Comparison of ENCODE assay signal across 39 cellular contexts in genomic region chr14:53381879-53382278, GRCh38.
"Had no signal": no experiment of that assay in that cellular context is flagged by ENCODE, and none has a peak within 500 bp of the region (broad histone marks: within the 10 kb centered on the region; RNA-seq: fewer than 3 reads in every experiment).

No MANE protein-coding gene starts in this region.

- H3K36me3 ChIP-seq: adrenal gland, ascending aorta, brain microvascular endothelial cell, breast epithelium, cardiac muscle cell had no signal

- H3K4me3 ChIP-seq: adrenal gland, ascending aorta, body of pancreas, breast epithelium, cardiac muscle cell had no signal

- H3K27ac Mint-ChIP-seq: activated naive CD4-positive, alpha-beta T cell treated with anti-CD3 and anti-CD28 coated beads, Interleukin-2, amount 10 ng/mL, durations not matched to agents 7 days and 5 days; activated naive CD4-positive, alpha-beta T cell treated with anti-CD3 and anti-CD28 coated beads, Interleukin-2, amount 50 U/mL, for 24 hours; activated naive CD8-positive, alpha-beta T cell; activated naive CD8-positive, alpha-beta T cell treated with anti-CD3 and anti-CD28 coated beads, Interleukin-2, amount 10 ng/mL, durations not matched to agents 7 days and 5 days; activated T-cell treated with anti-CD3 and anti-CD28 coated beads, Interleukin-2, amount 50 U/mL, for 24 hours; activated T-cell treated with anti-CD3 and anti-CD28 coated beads, Interleukin-2, amount 50 U/mL, for 72 hours; activated T-helper 1 cell treated with anti-CD3 and anti-CD28 coated beads, Interleukin-12 subunit alpha, Interleukin-12 subunit beta, Interleukin-2, Interleukin-4 antibody, amounts not matched to agents 30 ng/mL and 10 ng/mL and 1 ng/mL, durations not matched to agents 14 hours and 24 hours and 36 hours; activated T-helper 2 cell treated with anti-CD3 and anti-CD28 coated beads, Interferon-gamma antibody, Interleukin-2, Interleukin-4, amounts not matched to agents 10 μg/mL and 5 μg/mL and 100 μg/mL, durations not matched to agents 14 hours and 24 hours and 36 hours; brain had no signal

- FAIRE-seq: astrocyte, bronchial epithelial cell had no signal

- H3K4me3 Mint-ChIP-seq: activated naive CD4-positive, alpha-beta T cell treated with anti-CD3 and anti-CD28 coated beads for 36 hours; activated naive CD4-positive, alpha-beta T cell treated with anti-CD3 and anti-CD28 coated beads, Interleukin-2, amount 10 ng/mL, durations not matched to agents 7 days and 5 days; activated naive CD4-positive, alpha-beta T cell treated with anti-CD3 and anti-CD28 coated beads, Interleukin-2, amount 50 U/mL, for 24 hours; activated naive CD8-positive, alpha-beta T cell; activated naive CD8-positive, alpha-beta T cell treated with anti-CD3 and anti-CD28 coated beads, Interleukin-2, amount 10 ng/mL, durations not matched to agents 7 days and 5 days; activated T-cell treated with anti-CD3 and anti-CD28 coated beads, Interleukin-2, amount 50 U/mL, for 24 hours; activated T-cell treated with anti-CD3 and anti-CD28 coated beads, Interleukin-2, amount 50 U/mL, for 4 hours; activated T-cell treated with anti-CD3 and anti-CD28 coated beads, Interleukin-2, amount 50 U/mL, for 72 hours; activated T-helper 1 cell treated with anti-CD3 and anti-CD28 coated beads, Interleukin-12 subunit alpha, Interleukin-12 subunit beta, Interleukin-2, Interleukin-4 antibody, amounts not matched to agents 30 ng/mL and 10 ng/mL and 1 ng/mL, durations not matched to agents 14 hours and 24 hours and 36 hours; activated T-helper 17 cell treated with anti-CD3 and anti-CD28 coated beads, Interleukin-2, amount 50 U/mL, for 72 hours; brain; central memory CD8-positive, alpha-beta T cell had no signal

- H3K27me3 Mint-ChIP-seq: activated naive CD4-positive, alpha-beta T cell treated with anti-CD3 and anti-CD28 coated beads, Interleukin-2, amount 10 ng/mL, durations not matched to agents 7 days and 5 days; activated naive CD4-positive, alpha-beta T cell treated with anti-CD3 and anti-CD28 coated beads, Interleukin-2, amount 50 U/mL, for 24 hours; activated naive CD8-positive, alpha-beta T cell; activated naive CD8-positive, alpha-beta T cell treated with anti-CD3 and anti-CD28 coated beads, Interleukin-2, amount 10 ng/mL, durations not matched to agents 7 days and 5 days; activated T-helper 17 cell treated with anti-CD3 and anti-CD28 coated beads, Interleukin-2, amount 50 U/mL, for 72 hours; brain; central memory CD8-positive, alpha-beta T cell had no signal

- H3K9me3 Mint-ChIP-seq: activated naive CD4-positive, alpha-beta T cell treated with anti-CD3 and anti-CD28 coated beads for 36 hours; activated naive CD4-positive, alpha-beta T cell treated with anti-CD3 and anti-CD28 coated beads, Interleukin-2, amount 10 ng/mL, durations not matched to agents 7 days and 5 days; activated naive CD4-positive, alpha-beta T cell treated with anti-CD3 and anti-CD28 coated beads, Interleukin-2, amount 50 U/mL, for 24 hours; activated naive CD4-positive, alpha-beta T cell treated with anti-CD3 and anti-CD28 coated beads, Interleukin-2, amount 50 U/mL, for 72 hours; activated T-cell treated with anti-CD3 and anti-CD28 coated beads, Interleukin-2, amount 50 U/mL, for 24 hours; activated T-cell treated with anti-CD3 and anti-CD28 coated beads, Interleukin-2, amount 50 U/mL, for 4 hours; activated T-cell treated with anti-CD3 and anti-CD28 coated beads, Interleukin-2, amount 50 U/mL, for 72 hours; activated T-helper 1 cell treated with anti-CD3 and anti-CD28 coated beads, Interleukin-12 subunit alpha, Interleukin-12 subunit beta, Interleukin-2, Interleukin-4 antibody, amounts not matched to agents 30 ng/mL and 10 ng/mL and 1 ng/mL, durations not matched to agents 14 hours and 24 hours and 36 hours; activated T-helper 17 cell treated with anti-CD3 and anti-CD28 coated beads, Interleukin-2, amount 50 U/mL, for 72 hours; activated T-helper 2 cell treated with anti-CD3 and anti-CD28 coated beads, Interferon-gamma antibody, Interleukin-2, Interleukin-4, amounts not matched to agents 10 μg/mL and 5 μg/mL and 100 μg/mL, durations not matched to agents 14 hours and 24 hours and 36 hours; brain; central memory CD8-positive, alpha-beta T cell had no signal

- ATAC-seq: activated T-cell treated with anti-CD3 and anti-CD28 coated beads, Interleukin-2, amount 50 U/mL, for 4 hours; body of pancreas had no signal

- H3K4me1 Mint-ChIP-seq: activated naive CD4-positive, alpha-beta T cell treated with anti-CD3 and anti-CD28 coated beads, Interleukin-2, amount 10 ng/mL, durations not matched to agents 7 days and 5 days; activated naive CD8-positive, alpha-beta T cell treated with anti-CD3 and anti-CD28 coated beads, Interleukin-2, amount 10 ng/mL, durations not matched to agents 7 days and 5 days; activated T-helper 17 cell treated with anti-CD3 and anti-CD28 coated beads, Interleukin-2, amount 50 U/mL, for 72 hours; brain; central memory CD8-positive, alpha-beta T cell had no signal

- H3K27ac ChIP-seq: adrenal gland, ascending aorta, body of pancreas, brain microvascular endothelial cell, breast epithelium, cardiac muscle cell had no signal

- H3K36me3 Mint-ChIP-seq: activated naive CD4-positive, alpha-beta T cell treated with anti-CD3 and anti-CD28 coated beads, Interleukin-2, amount 10 ng/mL, durations not matched to agents 7 days and 5 days; activated naive CD4-positive, alpha-beta T cell treated with anti-CD3 and anti-CD28 coated beads, Interleukin-2, amount 50 U/mL, for 24 hours; activated naive CD4-positive, alpha-beta T cell treated with anti-CD3 and anti-CD28 coated beads, Interleukin-2, amount 50 U/mL, for 72 hours; activated naive CD8-positive, alpha-beta T cell; activated naive CD8-positive, alpha-beta T cell treated with anti-CD3 and anti-CD28 coated beads, Interleukin-2, amount 10 ng/mL, durations not matched to agents 7 days and 5 days; brain had no signal

- H3K9me3 ChIP-seq: adrenal gland, ascending aorta, body of pancreas, breast epithelium had no signal

- DNase-seq: activated effector memory CD4-positive, alpha-beta T cell treated with anti-CD3 and anti-CD28 coated beads, Interleukin-2, amount 50 U/mL, for 16 hours; activated effector memory CD4-positive, alpha-beta T cell treated with Interleukin-2 at 50 U/mL for 16 hours; activated gamma-delta T cell; activated gamma-delta T cell treated with Interleukin-2 at 50 U/mL for 16 hours; activated naive CD4-positive, alpha-beta T cell; activated naive CD4-positive, alpha-beta T cell treated with anti-CD3 and anti-CD28 coated beads for 36 hours; activated naive CD4-positive, alpha-beta T cell treated with anti-CD3 and anti-CD28 coated beads, Interleukin-2, amount 10 ng/mL, durations not matched to agents 7 days and 5 days; activated naive CD4-positive, alpha-beta T cell treated with anti-CD3 and anti-CD28 coated beads, Interleukin-2, amount 50 U/mL, for 16 hours; activated naive CD4-positive, alpha-beta T cell treated with Interleukin-2 at 50 U/mL for 16 hours; activated naive CD8-positive, alpha-beta T cell treated with anti-CD3 and anti-CD28 coated beads, Interleukin-2, amount 10 ng/mL, durations not matched to agents 7 days and 5 days; activated T-cell treated with anti-CD3 and anti-CD28 coated beads for 4 hours; activated T-cell treated with anti-CD3 and anti-CD28 coated beads, Interleukin-2, amount 50 U/mL, for 1 hour; activated T-cell treated with anti-CD3 and anti-CD28 coated beads, Interleukin-2, amount 50 U/mL, for 24 hours; activated T-cell treated with anti-CD3 and anti-CD28 coated beads, Interleukin-2, amount 50 U/mL, for 4 hours; activated T-cell treated with anti-CD3 and anti-CD28 coated beads, Interleukin-2, amount 50 U/mL, for 48 hours; activated T-cell treated with anti-CD3 and anti-CD28 coated beads, Interleukin-2, amount 50 U/mL, for 72 hours; adrenal gland; amniotic stem cell; amygdala; anterior cingulate cortex; aorta; body of pancreas; brain microvascular endothelial cell; caudate nucleus; central memory CD4-positive, alpha-beta T cell; cerebellar nuclear complex had no signal

- H3K4me1 ChIP-seq: ascending aorta, body of pancreas, breast epithelium had no signal

- H3K27me3 ChIP-seq: adrenal gland, ascending aorta, body of pancreas, brain microvascular endothelial cell, breast epithelium, cardiac muscle cell had no signal
